In genomic region chr14:59483360-59483759, GRCh38 we compare ENCODE assay signal across 1 cellular context.
TF ChIP-seq lines count a peak whose summit lies in the region.

No MANE protein-coding gene starts in this region.

TF ChIP-seq in GM12878, 131 proteins besides CTCF, POLR2A, EP300 and RAD21:
- TF ChIP-seq CEBPZ (IDR thresholded peaks at IDR 0.05; ENCODE audit: low read depth, low read length) = no peak
- peak in 1 of 2 experiments; percentile 28; a peak in 1 of 4 replicates for TF ChIP-seq IKZF2 (IDR thresholded peaks at IDR 0.05)
